Comparison of ENCODE assay signal across 9 cellular contexts in the genomic region with DNA sequence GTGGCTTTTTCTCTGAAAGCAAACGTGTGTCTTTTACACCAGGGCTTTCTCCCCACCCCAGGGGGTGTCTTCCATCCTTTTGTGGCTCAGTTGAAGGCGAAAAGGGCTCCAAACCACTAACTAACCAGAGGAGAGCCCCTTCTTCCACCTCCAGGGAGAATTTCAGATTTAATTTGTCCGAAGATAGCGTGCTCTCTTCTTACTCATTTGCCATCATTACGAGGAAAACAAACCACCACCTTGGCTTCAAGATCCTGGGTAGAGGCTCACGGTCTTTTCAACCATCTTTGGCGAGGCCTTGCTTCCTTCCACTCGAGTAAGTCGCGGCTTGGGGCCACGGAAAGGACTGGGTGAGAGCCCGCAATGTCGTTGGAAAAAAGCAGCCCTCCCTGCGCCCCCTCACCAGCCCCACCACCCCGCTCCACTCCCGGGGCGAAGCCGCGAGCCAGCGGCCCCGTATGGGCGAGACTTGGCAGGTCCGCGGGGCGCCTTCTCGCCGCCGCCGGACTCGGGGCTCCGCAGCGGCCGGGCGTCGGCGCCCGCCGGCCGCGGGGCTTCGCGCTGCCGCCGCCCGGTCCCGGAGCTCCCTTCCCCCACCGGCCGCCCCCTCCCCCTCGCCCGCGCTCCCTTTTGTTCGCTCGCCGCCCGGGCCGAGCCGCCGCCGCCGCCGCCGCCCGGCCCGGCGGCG. TPM values are rescaled to one million over a fixed set of nuclear protein-coding genes. Genes with fewer than 3 reads are reported as not detected.
DNase-seq lines count a peak whose midpoint lies in the region; ATAC-seq and TF ChIP-seq lines count a peak whose summit lies in the region.
"Had no signal": no experiment of that assay in that cellular context is flagged by ENCODE, and none has a peak within 500 bp of the region (broad histone marks: within the 10 kb centered on the region; RNA-seq: fewer than 3 reads in every experiment).

No MANE protein-coding gene starts in this region.

- ATAC-seq in HG03175 (IDR thresholded peaks at IDR 0.05; ENCODE audit: unreplicated experiment) (peak; percentile 34), GM21529 (IDR thresholded peaks at IDR 0.05; ENCODE audit: unreplicated experiment) (no peak)

- H3K27ac Mint-ChIP-seq in endodermal cell (peak overlapping the region; percentile 96), type B pancreatic cell (peak overlapping the region; percentile 98)

- H3K36me3 ChIP-seq in endodermal cell (ENCODE audit: control insufficient read depth, insufficient read depth, low read length) (peaks cover 31% of the 10 kb centered on the region), mucosa of stomach (ENCODE audit: control insufficient read depth, insufficient read depth, low read length) (no peaks in the 10 kb centered on the region)

- peak; percentile 86 for DNase-seq in NCI-H146 (lab: John Stamatoyannopoulos, UW)
- no peak for DNase-seq in NCI-H146 treated with DMSO at 0.1 percent for 48 hours (lab: John Stamatoyannopoulos, UW; ENCODE audit: unreplicated experiment)
- DNase-seq in endodermal cell, result peak; percentile 70
- DNase-seq in type B pancreatic cell (ENCODE audit: extremely low spot score, unreplicated experiment), result no peak
- DNase-seq: DND-41 had no signal

- peak overlapping the region; percentile 93 for H3K9ac ChIP-seq in endodermal cell (ENCODE audit: extremely low read depth, low read length, poor library complexity, severe bottlenecking)
- peak overlapping the region; percentile 82 for H3K9ac ChIP-seq in mucosa of stomach (ENCODE audit: low read length)

- TF ChIP-seq CTCF in VCaP (conservative IDR thresholded peaks at IDR 0.05) (no peak), endodermal cell (conservative IDR thresholded peaks at IDR 0.05) (no peak), type B pancreatic cell (conservative IDR thresholded peaks at IDR 0.05) (no peak)

- 0 to 1% methylated on average over 10 to 48 of the region's 66 CpGs for WGBS in endodermal cell (ENCODE audit: insufficient coverage in 1 of 2, insufficient read length in 1 of 2), 2 experiments

- H3K27me3 ChIP-seq in endodermal cell (ENCODE audit: control insufficient read depth, insufficient read depth, low read length, poor library complexity, severe bottlenecking) (no peaks in the 10 kb centered on the region), mucosa of stomach (ENCODE audit: control insufficient read depth, insufficient read depth, low read length) (no peaks in the 10 kb centered on the region)

- peaks cover 82% of the 10 kb centered on the region for H3K4me1 Mint-ChIP-seq in endodermal cell
- H3K4me1 Mint-ChIP-seq in type B pancreatic cell (ENCODE audit: unreplicated experiment), result peaks cover 77% of the 10 kb centered on the region

- H3K4me1 ChIP-seq in endodermal cell (ENCODE audit: control insufficient read depth, insufficient read depth, low read length) (peaks cover 16% of the 10 kb centered on the region), mucosa of stomach (ENCODE audit: control insufficient read depth, insufficient read depth, low read length) (peaks cover 24% of the 10 kb centered on the region)

- H3K9me3 ChIP-seq in endodermal cell (ENCODE audit: control insufficient read depth, low read length) (peaks cover 2% of the 10 kb centered on the region), mucosa of stomach (ENCODE audit: control insufficient read depth, low read length) (no peaks in the 10 kb centered on the region)

- peak overlapping the region; percentile 68; the same call in 1 of the 2 replicates for H3K27ac ChIP-seq in VCaP
- peak overlapping the region; percentile 98 for H3K27ac ChIP-seq in endodermal cell (ENCODE audit: low read depth, low read length)

- H3K4me3 ChIP-seq in endodermal cell (ENCODE audit: low read length), result peak overlapping the region; percentile 88
- H3K4me3 ChIP-seq in mucosa of stomach (ENCODE audit: low read length), result no peak overlapping the region

- peaks cover 1% of the 10 kb centered on the region for H3K9me3 Mint-ChIP-seq in endodermal cell
- no peaks in the 10 kb centered on the region for H3K9me3 Mint-ChIP-seq in type B pancreatic cell

- peak overlapping the region; percentile 78 for H3K4me3 Mint-ChIP-seq in endodermal cell
- H3K4me3 Mint-ChIP-seq in type B pancreatic cell, result peak overlapping the region; percentile 91

- H3K36me3 Mint-ChIP-seq in endodermal cell (ENCODE audit: low read depth), result peaks cover 19% of the 10 kb centered on the region
- H3K36me3 Mint-ChIP-seq in type B pancreatic cell, result peaks cover 33% of the 10 kb centered on the region

- H3K27me3 Mint-ChIP-seq in endodermal cell (ENCODE audit: insufficient read depth), result no peaks in the 10 kb centered on the region
- H3K27me3 Mint-ChIP-seq in type B pancreatic cell, result no peaks in the 10 kb centered on the region

RNA-seq across cellular contexts. Expression of gene ZNF532, which starts 1.7 kb away (rescaled TPM):
- total RNA-seq in endodermal cell (100 to 1,000 TPM; 138 to 207 TPM), type B pancreatic cell (ENCODE audit: low replicate concordance) (80.0 and 137 TPM in 2 replicates)
- 164 TPM for polyA plus RNA-seq in endodermal cell (2013, experiment 1 of 2)
- 157 TPM for polyA plus RNA-seq in endodermal cell (2013, experiment 2 of 2)

Comparison
In these comparisons a context has a peak if more than half of its experiments do, and no peak if none do; other contexts are left out.
1. DNase-seq: peak in NCI-H146 (single experiment) and endodermal cell (single experiment); none in NCI-H146 treated with DMSO at 0.1 percent for 48 hours (single experiment) and type B pancreatic cell (single experiment).